In the genomic region with DNA sequence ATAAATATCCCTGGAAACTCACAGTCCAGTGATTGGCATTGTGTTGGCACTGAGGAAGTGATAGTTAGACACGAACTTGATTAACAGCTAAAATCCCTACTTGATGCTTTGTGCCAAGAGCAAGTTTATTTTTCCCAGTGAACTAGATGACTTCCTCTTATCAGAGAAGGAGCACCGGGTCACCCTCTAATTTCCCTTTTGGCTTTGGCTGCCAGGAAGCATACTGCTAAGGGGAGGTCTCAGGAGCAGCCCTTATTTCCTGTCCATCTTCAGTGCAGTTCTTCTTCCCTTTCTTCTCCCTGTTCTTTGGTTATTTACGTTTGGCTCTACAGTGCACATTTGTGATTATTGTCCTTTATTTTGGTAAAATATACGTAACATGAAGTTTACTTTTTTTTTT, we compare ENCODE assay signal across 23 cellular contexts. TPM values are rescaled to one million over a fixed set of nuclear protein-coding genes. Genes with fewer than 3 reads are reported as not detected.
"Had no signal": no experiment of that assay in that cellular context is flagged by ENCODE, and none has a peak within 500 bp of the region (broad histone marks: within the 10 kb centered on the region; RNA-seq: fewer than 3 reads in every experiment).

No MANE protein-coding gene starts in this region.

- H3K4me1 ChIP-seq: thyroid gland, upper lobe of right lung had no signal

- H3K4me2 ChIP-seq: neural progenitor cell had no signal

- DNase-seq: activated CD4-positive, alpha-beta T cell treated with anti-CD3 and anti-CD28 coated beads for 1 hour; activated CD8-positive, alpha-beta memory T cell treated with anti-CD3 and anti-CD28 coated beads for 24 hours; activated CD8-positive, alpha-beta memory T cell treated with anti-CD3 and anti-CD28 coated beads, Interleukin-2, amount 50 U/mL, for 4 hours; activated naive CD4-positive, alpha-beta T cell treated with anti-CD3 and anti-CD28 coated beads for 36 hours; activated naive CD8-positive, alpha-beta T cell treated with anti-CD3 and anti-CD28 coated beads, Interleukin-2, amount 10 ng/mL, durations not matched to agents 7 days and 5 days; activated T-cell treated with anti-CD3 and anti-CD28 coated beads, Interleukin-2, amount 50 U/mL, for 4 hours; amygdala; cerebellar nuclear complex; cortex of kidney; heart left ventricle; naive thymus-derived CD8-positive, alpha-beta T cell; retina; spleen; stimulated activated CD4-positive, alpha-beta T cell treated with anti-CD3 and anti-CD28 coated beads, Interleukin-4, amount 100 ng/mL, for 1 hour; stimulated activated naive CD8-positive, alpha-beta T cell treated with anti-CD3 and anti-CD28 coated beads, Interleukin-15, Interleukin-2, amounts not matched to agents 100 U/mL and 50 U/mL, for 24 hours; T-helper 9 cell; thyroid gland; upper lobe of right lung had no signal

- H3K9ac ChIP-seq: neural progenitor cell had no signal

- H3K27me3 ChIP-seq: heart left ventricle, neural progenitor cell, thyroid gland, upper lobe of right lung had no signal

- FAIRE-seq: bronchial epithelial cell, islet of Langerhans had no signal

- H2AFZ ChIP-seq: neural progenitor cell had no signal

- H3K4me3 ChIP-seq: heart left ventricle, lung, neural progenitor cell, spleen, thyroid gland, upper lobe of right lung had no signal

- H3K27ac ChIP-seq: neural progenitor cell, spleen, thyroid gland, upper lobe of right lung had no signal

- H3K9me3 ChIP-seq: heart left ventricle, spleen, thyroid gland, upper lobe of right lung had no signal

- H3K36me3 ChIP-seq: heart left ventricle, neural progenitor cell, spleen, thyroid gland, upper lobe of right lung had no signal

RNA-seq across cellular contexts. Expression of gene FBLN2, which starts 13.0 kb away (rescaled TPM):
- total RNA-seq: activated naive CD4-positive, alpha-beta T cell treated with anti-CD3 and anti-CD28 coated beads for 36 hours; T-helper 1 cell treated with Interleukin-12 subunit alpha and Interleukin-12 subunit beta and Interleukin-4 antibody, amounts not matched to agents 30 ng/mL and 1 ng/mL, for 36 hours had no signal
